ENCODE assay signal across 23 cellular contexts in genomic region chr14:85576161-85576560, GRCh38. TPM values are rescaled to one million over a fixed set of nuclear protein-coding genes. Genes with fewer than 3 reads are reported as not detected.
DNase-seq lines count a peak whose midpoint lies in the region; ATAC-seq and TF ChIP-seq lines count a peak whose summit lies in the region.
"Had no signal": no experiment of that assay in that cellular context is flagged by ENCODE, and none has a peak within 500 bp of the region (broad histone marks: within the 10 kb centered on the region; RNA-seq: fewer than 3 reads in every experiment).

No MANE protein-coding gene starts in this region.

- H3K4me3 Mint-ChIP-seq in WTC11: no peak overlapping the region
- H3K4me3 Mint-ChIP-seq: activated naive CD8-positive, alpha-beta T cell; activated T-helper 17 cell treated with anti-CD3 and anti-CD28 coated beads, Interleukin-2, amount 50 U/mL, for 72 hours; H9; T-helper 1 cell treated with Interleukin-12 subunit alpha and Interleukin-12 subunit beta and Interleukin-4 antibody, amounts not matched to agents 30 μg/mL and 1 μg/mL, for 36 hours had no signal

- H3K4me1 ChIP-seq in gastrocnemius medialis: peaks cover 68 to 80% of the 10 kb centered on the region in 2 donors

- no peaks in the 10 kb centered on the region for H3K27me3 Mint-ChIP-seq in WTC11 (ENCODE audit: low read depth)
- H3K27me3 Mint-ChIP-seq: activated naive CD8-positive, alpha-beta T cell; activated T-helper 17 cell treated with anti-CD3 and anti-CD28 coated beads, Interleukin-2, amount 50 U/mL, for 72 hours had no signal

- H3K9me3 ChIP-seq in gastrocnemius medialis: no peaks in the 10 kb centered on the region
- H3K9me3 ChIP-seq: gastroesophageal sphincter, pancreas, thoracic aorta had no signal

- in situ Hi-C loops in gastrocnemius medialis (cut with MboI; ENCODE audit: low sequenced_read_pairs in 4 of 4): no loop called here

- peak; percentile 50 for DNase-seq in EH (ENCODE audit: low read depth)
- no peak for DNase-seq in WTC11 (ENCODE audit: low spot score)
- peak; percentile 83 for DNase-seq in fibroblast of gingiva (ENCODE audit: low read depth)
- no peak for DNase-seq in gastrocnemius medialis
- DNase-seq in SHP77 treated with DMSO at 0.1 percent for 48 hours (lab: John Stamatoyannopoulos, UW): no peak
- no peak for DNase-seq in SW480 (ENCODE audit: low spot score)
- DNase-seq: activated CD4-positive, alpha-beta T cell treated with anti-CD3 and anti-CD28 coated beads, Interleukin-2, amount 50 U/mL, for 1 hour; brain microvascular endothelial cell; DMS79; H9; kidney glomerular epithelial cell; mammary epithelial cell; NCI-H1417 treated with DMSO at 0.1 percent for 48 hours; NCI-H526 treated with DMSO at 0.1 percent for 48 hours; pancreas had no signal

- H3K4me1 Mint-ChIP-seq in WTC11: peaks cover 71% of the 10 kb centered on the region
- H3K4me1 Mint-ChIP-seq: activated T-helper 17 cell treated with anti-CD3 and anti-CD28 coated beads, Interleukin-2, amount 50 U/mL, for 72 hours had no signal

- H3K36me3 ChIP-seq in gastrocnemius medialis: no peaks in the 10 kb centered on the region
- H3K36me3 ChIP-seq: brain microvascular endothelial cell, gastroesophageal sphincter, pancreas, thoracic aorta had no signal

- H3K27me3 ChIP-seq in gastrocnemius medialis: no peaks in the 10 kb centered on the region
- H3K27me3 ChIP-seq: brain microvascular endothelial cell, gastroesophageal sphincter, pancreas had no signal

- POLR2A ChIA-PET in WTC11 (lab: Charles Lee): interaction anchor here (0.7 to 1.2 kb wide), 3 partner anchors 42 to 106 kb away, joined by 3 read pairs; no protein-coding TSS in a partner anchor

- H3K27ac ChIP-seq in gastrocnemius medialis: peak overlapping the region; percentile 77 to 86 (median 82)
- H3K27ac ChIP-seq: gastroesophageal sphincter, thoracic aorta had no signal

- peak overlapping the region; percentile 89 for H3K27ac Mint-ChIP-seq in WTC11
- H3K27ac Mint-ChIP-seq: activated naive CD8-positive, alpha-beta T cell; activated T-helper 17 cell treated with anti-CD3 and anti-CD28 coated beads, Interleukin-2, amount 50 U/mL, for 72 hours; T-helper 1 cell treated with Interleukin-12 subunit alpha and Interleukin-12 subunit beta and Interleukin-4 antibody, amounts not matched to agents 30 μg/mL and 1 μg/mL, for 36 hours had no signal

- CTCF ChIA-PET in WTC11 (lab: Charles Lee): interaction anchor here (0.6 kb wide), 1 partner anchor 36 kb away, joined by 3 read pairs; no protein-coding TSS in a partner anchor

- TF ChIP-seq CTCF in WTC11 (IDR thresholded peaks at IDR 0.05) (no peak), gastrocnemius medialis (IDR thresholded peaks at IDR 0.05 in 4 of 5, conservative IDR thresholded peaks at IDR 0.05 in 1 of 5) (no peak)

- peak overlapping the region in 1 of 4 donors; percentile 26 for H3K4me3 ChIP-seq in gastrocnemius medialis
- H3K4me3 ChIP-seq: gastroesophageal sphincter, pancreas, thoracic aorta had no signal

- intact Hi-C loops in gastrocnemius medialis (cut with DNase I; ENCODE audit: low total_unique reads): no loop called here

- ATAC-seq in WTC11: no peak
- no peak for ATAC-seq in gastrocnemius medialis
- ATAC-seq in HG02973 (IDR thresholded peaks at IDR 0.05; ENCODE audit: unreplicated experiment): no peak
- ATAC-seq in HG03039 (IDR thresholded peaks at IDR 0.05; ENCODE audit: unreplicated experiment): no peak
- ATAC-seq: activated T-helper 17 cell treated with anti-CD3 and anti-CD28 coated beads, Interleukin-2, amount 50 U/mL, for 72 hours; gastroesophageal sphincter; pancreas; sciatic nerve had no signal

- no peaks in the 10 kb centered on the region for H3K9me3 Mint-ChIP-seq in WTC11
- H3K9me3 Mint-ChIP-seq: activated T-helper 17 cell treated with anti-CD3 and anti-CD28 coated beads, Interleukin-2, amount 50 U/mL, for 72 hours; H9; T-helper 1 cell treated with Interleukin-12 subunit alpha and Interleukin-12 subunit beta and Interleukin-4 antibody, amounts not matched to agents 30 μg/mL and 1 μg/mL, for 36 hours had no signal

- no peak for TF ChIP-seq POLR2A in gastrocnemius medialis (IDR thresholded peaks at IDR 0.05)

- no peaks in the 10 kb centered on the region for H3K36me3 Mint-ChIP-seq in WTC11
- H3K36me3 Mint-ChIP-seq: activated naive CD8-positive, alpha-beta T cell had no signal

TF ChIP-seq in WTC11, 78 proteins besides CTCF, POLR2A, EP300 and RAD21:
- TF ChIP-seq AFF4 (CRISPR knock-in tag; IDR thresholded peaks at IDR 0.05; ENCODE audit: borderline replicate concordance) (no peak), TP53 (CRISPR knock-in tag; IDR thresholded peaks at IDR 0.05) (no peak)

RNA-seq across cellular contexts. Expression of gene FLRT2, which starts 46.2 kb away (rescaled TPM):
- total RNA-seq in WTC11 (2021): 8.0 to 13.2 TPM (median 9.4 TPM) in 3 replicates
- 1 to 10 TPM; 2.2 to 7.1 (median 5.4) TPM for total RNA-seq in gastrocnemius medialis
- total RNA-seq: activated T-helper 17 cell treated with anti-CD3 and anti-CD28 coated beads, Interleukin-2, amount 50 U/mL, for 72 hours had no signal

Comparison
In these comparisons a context has a peak if more than half of its experiments do, and no peak if none do; other contexts are left out.
1. DNase-seq: peak in EH (single experiment) and fibroblast of gingiva (single experiment); none in WTC11 (single experiment), gastrocnemius medialis (0 of 2), SHP77 treated with DMSO at 0.1 percent for 48 hours (single experiment) and SW480 (single experiment).